ENCODE assay signal across 10 cellular contexts in the genomic region with DNA sequence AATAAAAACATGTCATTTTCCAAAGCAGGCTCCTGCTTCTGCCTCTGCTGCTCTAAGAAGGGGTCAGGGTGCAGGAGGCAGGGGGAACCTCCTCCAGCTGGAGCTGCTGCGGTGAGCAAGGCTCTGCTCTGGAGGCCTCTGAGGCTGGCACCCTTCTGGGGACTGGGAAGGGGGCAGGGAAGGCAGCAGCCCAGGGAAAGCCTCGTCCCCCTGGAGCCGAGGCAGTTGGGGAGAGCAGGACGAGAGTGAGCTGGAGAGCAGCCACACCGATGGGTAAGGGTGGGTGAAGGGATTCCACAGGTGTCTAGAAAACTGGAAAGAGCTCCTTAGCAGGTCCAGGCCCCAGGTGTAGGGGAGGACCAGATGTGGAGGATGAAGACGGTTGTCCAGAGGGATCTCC. TPM values are rescaled to one million over a fixed set of nuclear protein-coding genes. Genes with fewer than 3 reads are reported as not detected.
"Had no signal": no experiment of that assay in that cellular context is flagged by ENCODE, and none has a peak within 500 bp of the region (broad histone marks: within the 10 kb centered on the region; RNA-seq: fewer than 3 reads in every experiment).

No MANE protein-coding gene starts in this region.

- H3K4me3 ChIP-seq: GM23248, HAP-1 had no signal

- H2AFZ ChIP-seq: GM23248 had no signal

- H3K9ac ChIP-seq: GM23248 had no signal

- ATAC-seq: HCT116, HepG2 had no signal

- H3K27ac ChIP-seq: GM23248, HL-60 had no signal

- H3K36me3 ChIP-seq: HAP-1 had no signal

- FAIRE-seq: HepG2 had no signal

- DNase-seq: GM23248, GOT3, HFFc6 had no signal

- H3K9me3 ChIP-seq: HAP-1 had no signal

- H3K4me1 ChIP-seq: HAP-1 had no signal

RNA-seq across cellular contexts. Expression of gene CTAG2, which starts 2.0 kb away (rescaled TPM):
- total RNA-seq: GM23248, H4, H7, HepG2, HFFc6 had no signal
- polyA plus RNA-seq: GM23248, HepG2, IgD-negative memory B cell had no signal

RNA-seq across cellular contexts. Expression of gene CTAG1B, which starts 36.3 kb away (rescaled TPM):
- total RNA-seq: GM23248, H4, H7, HepG2, HFFc6 had no signal
- polyA plus RNA-seq: GM23248, HepG2, IgD-negative memory B cell had no signal
